8 cellular contexts compared by ENCODE assay signal in genomic region chr10:42836771-42837468, GRCh38. TPM values are rescaled to one million over a fixed set of nuclear protein-coding genes. Genes with fewer than 3 reads are reported as not detected.
DNase-seq lines count a peak whose midpoint lies in the region; ATAC-seq and TF ChIP-seq lines count a peak whose summit lies in the region.

No MANE protein-coding gene starts in this region.

- ATAC-seq in HG02798 (IDR thresholded peaks at IDR 0.05; ENCODE audit: poor library complexity, unreplicated experiment) (no peak), GM21528 (IDR thresholded peaks at IDR 0.05; ENCODE audit: low FRiP score, unreplicated experiment) (no peak)

- H3K27ac Mint-ChIP-seq in endothelial cell (ENCODE audit: unreplicated experiment), result no peak overlapping the region

- peak; percentile 29 for TF ChIP-seq CTCF in AG04450 (IDR thresholded peaks at IDR 0.05; ENCODE audit: low read depth, low read length)
- no peak for TF ChIP-seq CTCF in endothelial cell (IDR thresholded peaks at IDR 0.05; ENCODE audit: unreplicated experiment)

- H3K36me3 Mint-ChIP-seq in endothelial cell (ENCODE audit: low read depth, unreplicated experiment), result no peaks in the 10 kb centered on the region

- peak overlapping the region; percentile 29 for H3K4me3 Mint-ChIP-seq in endothelial cell (ENCODE audit: unreplicated experiment)

- peaks cover 3% of the 10 kb centered on the region; the same call in 1 of the 2 replicates for H3K4me1 ChIP-seq in HUES6 (ENCODE audit: control insufficient read depth, insufficient read depth, low read length)

- H3K9me3 Mint-ChIP-seq in endothelial cell (ENCODE audit: unreplicated experiment), result no peaks in the 10 kb centered on the region

- H3K36me3 ChIP-seq in HUES6 (ENCODE audit: control insufficient read depth, insufficient read depth, low read length), result peaks cover 6% of the 10 kb centered on the region

- H3K27me3 Mint-ChIP-seq in endothelial cell (ENCODE audit: unreplicated experiment), result peaks cover 5% of the 10 kb centered on the region

- H3K4me3 ChIP-seq in AG04450 (ENCODE audit: low read depth, low read length) (peak overlapping the region; percentile 45), HUES6 (ENCODE audit: low read depth, low read length) (peak overlapping the region; percentile 64)

- POLR2A ChIA-PET in AG04450 (lab: Yijun Ruan, JAX), result no interaction called here

- CTCF ChIA-PET in AG04450 (lab: Charles Lee), result no interaction called here

- DNase-seq in AG04450 (ENCODE audit: low read depth, low spot score) (no peak), endothelial cell (ENCODE audit: low spot score) (no peak), lung microvascular endothelial cell (ENCODE audit: low read depth in 2 of 2) (peak; percentile 24 to 52), activated gamma-delta T cell treated with Interleukin-2 at 50 U/mL for 16 hours (no peak), cerebellum (ENCODE audit: low spot score) (no peak)

- H3K9me3 ChIP-seq in AG04450 (ENCODE audit: control insufficient read depth, insufficient read depth, low read length) (no peaks in the 10 kb centered on the region; the same call in 1 of the 2 replicates), HUES6 (ENCODE audit: control insufficient read depth, insufficient read depth, low read depth, low read length) (no peaks in the 10 kb centered on the region)

- H3K9ac ChIP-seq in HUES6 (ENCODE audit: low read length), result peak overlapping the region; percentile 52

- H3K27ac ChIP-seq in AG04450 (ENCODE audit: low read depth, low read length) (no peak overlapping the region), HUES6 (ENCODE audit: low read depth, low read length) (no peak overlapping the region)

- H3K27me3 ChIP-seq in AG04450 (ENCODE audit: control insufficient read depth, insufficient read depth, low read length), result peaks cover 2% of the 10 kb centered on the region
- H3K27me3 ChIP-seq in HUES6 (ENCODE audit: control insufficient read depth, insufficient read depth, low read length), result peaks cover 14% of the 10 kb centered on the region

- H3K4me1 Mint-ChIP-seq in endothelial cell (ENCODE audit: unreplicated experiment), result peaks cover 2% of the 10 kb centered on the region

RNA-seq across cellular contexts. Expression of gene BMS1, which starts 54.3 kb away (rescaled TPM):
- 7.4 and 8.8 TPM in 2 replicates for polyA plus RNA-seq in AG04450 (2011; rRNA removed)
- polyA minus RNA-seq in AG04450 (2011; rRNA and poly(A)+ RNA removed), result 8.9 and 10.3 TPM in 2 replicates
- 22.4 TPM for total RNA-seq in endothelial cell (ENCODE audit: unreplicated experiment)
- total RNA-seq in lung microvascular endothelial cell, result 14.2 and 20.0 TPM in 2 replicates
- 11.5 TPM for total RNA-seq in cerebellum

Comparison
In these comparisons a context has a peak if more than half of its experiments do, and no peak if none do; other contexts are left out.
1. DNase-seq: peak in lung microvascular endothelial cell (2 of 2); none in AG04450 (single experiment), endothelial cell (single experiment), activated gamma-delta T cell treated with Interleukin-2 at 50 U/mL for 16 hours (single experiment) and cerebellum (single experiment).